In the genomic region with DNA sequence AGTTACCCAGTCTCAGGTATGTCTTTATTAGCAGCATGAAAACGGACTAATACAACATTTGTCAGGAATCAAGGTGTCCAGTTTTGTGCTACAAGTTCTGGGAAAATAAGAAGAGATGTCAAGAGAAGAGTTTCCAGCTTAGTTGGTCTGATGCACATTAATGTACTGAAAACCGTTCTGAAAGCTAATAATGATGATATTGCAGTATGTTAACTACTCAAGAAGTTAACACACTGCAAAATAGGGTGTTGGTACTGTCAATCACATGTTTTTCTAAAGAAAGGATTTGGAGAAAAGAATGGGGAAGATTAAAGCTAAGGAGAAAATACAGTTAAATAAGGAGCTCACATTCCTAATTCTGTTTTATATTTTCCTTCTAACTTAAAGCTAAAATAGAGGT, we compare ENCODE assay signal across 1 cellular context.
TF ChIP-seq lines count a peak whose summit lies in the region.

No MANE protein-coding gene starts in this region.

TF ChIP-seq in SK-N-SH, 30 proteins besides CTCF, POLR2A, EP300 and RAD21 (continued from another document):
- TF ChIP-seq POLR2AphosphoS5 (IDR thresholded peaks at IDR 0.05; ENCODE audit: low read depth, low read length): no peak
- TF ChIP-seq NRF1 (IDR thresholded peaks at IDR 0.05; ENCODE audit: low read depth, low read length): no peak
